16 cellular contexts compared by ENCODE assay signal in genomic region chr9:136429683-136430590, GRCh38.
"Had no signal": no experiment of that assay in that cellular context is flagged by ENCODE, and none has a peak within 500 bp of the region (broad histone marks: within the 10 kb centered on the region; RNA-seq: fewer than 3 reads in every experiment).

No MANE protein-coding gene starts in this region.

- H3K9ac ChIP-seq: parathyroid adenoma had no signal

- H3K4me1 Mint-ChIP-seq: naive B cell had no signal

- H3K27me3 Mint-ChIP-seq: naive B cell; stimulated activated naive B cell treated with anti-CD40 and anti-IgM and Interleukin-4, amounts not matched to agents 10 μg/mL and 1 μg/mL and 100 μg/mL, for 72 hours had no signal

- H3K9me3 ChIP-seq: esophagus squamous epithelium, lower lobe of right lung, transverse colon had no signal

- H3K4me1 ChIP-seq: lower lobe of right lung, parathyroid adenoma, transverse colon had no signal

- H3K79me2 ChIP-seq: parathyroid adenoma had no signal

- H3K36me3 ChIP-seq: transverse colon had no signal

- H3K27ac ChIP-seq: esophagus squamous epithelium, lower lobe of right lung, parathyroid adenoma, transverse colon had no signal

- H3K36me3 Mint-ChIP-seq: activated naive CD4-positive, alpha-beta T cell treated with anti-CD3 and anti-CD28 coated beads, Interleukin-2, amount 50 U/mL, for 72 hours; naive B cell had no signal

- H3K27me3 ChIP-seq: esophagus squamous epithelium, transverse colon had no signal

- H3K4me3 ChIP-seq: esophagus squamous epithelium, lower lobe of right lung, smooth muscle cell, transverse colon had no signal

- ATAC-seq: activated CD4-positive, CD25-positive, alpha-beta regulatory T cell treated with anti-CD3 and anti-CD28 coated beads, Interleukin-2, amount 50 U/mL, for 24 hours; stimulated activated naive B cell treated with anti-CD40 and anti-IgM and Interleukin-4, amounts not matched to agents 10 μg/mL and 1 μg/mL and 100 μg/mL, for 72 hours had no signal

- H3K4me3 Mint-ChIP-seq: naive B cell; stimulated activated naive B cell treated with anti-CD40 and anti-IgM and Interleukin-4, amounts not matched to agents 10 μg/mL and 1 μg/mL and 100 μg/mL, for 72 hours had no signal

- H3K27ac Mint-ChIP-seq: activated naive CD4-positive, alpha-beta T cell treated with anti-CD3 and anti-CD28 coated beads, Interleukin-2, amount 50 U/mL, for 72 hours; naive B cell; stimulated activated naive B cell treated with anti-CD40 and anti-IgM and Interleukin-4, amounts not matched to agents 10 μg/mL and 1 μg/mL and 100 μg/mL, for 72 hours had no signal

- DNase-seq: activated effector memory CD4-positive, alpha-beta T cell treated with Interleukin-2 at 50 U/mL for 16 hours; esophagus squamous epithelium; foreskin fibroblast; head of caudate nucleus; islet precursor cell; lower lobe of right lung; midbrain; naive B cell; stimulated activated CD4-positive, alpha-beta T cell treated with anti-CD3 and anti-CD28 coated beads, Interleukin-1b, Interleukin-23, amount 100 ng/mL, for 48 hours; stimulated activated naive B cell treated with anti-CD40 and anti-IgM and Interleukin-4, amounts not matched to agents 10 μg/mL and 1 μg/mL and 100 μg/mL, for 72 hours; substantia nigra; transverse colon had no signal

- H3K9me3 Mint-ChIP-seq: activated naive CD4-positive, alpha-beta T cell treated with anti-CD3 and anti-CD28 coated beads, Interleukin-2, amount 50 U/mL, for 72 hours; naive B cell; stimulated activated naive B cell treated with anti-CD40 and anti-IgM and Interleukin-4, amounts not matched to agents 10 μg/mL and 1 μg/mL and 100 μg/mL, for 72 hours had no signal

- H2AFZ ChIP-seq: parathyroid adenoma had no signal

- H3K4me2 ChIP-seq: smooth muscle cell had no signal
